8 cellular contexts compared by ENCODE assay signal in the genomic region with DNA sequence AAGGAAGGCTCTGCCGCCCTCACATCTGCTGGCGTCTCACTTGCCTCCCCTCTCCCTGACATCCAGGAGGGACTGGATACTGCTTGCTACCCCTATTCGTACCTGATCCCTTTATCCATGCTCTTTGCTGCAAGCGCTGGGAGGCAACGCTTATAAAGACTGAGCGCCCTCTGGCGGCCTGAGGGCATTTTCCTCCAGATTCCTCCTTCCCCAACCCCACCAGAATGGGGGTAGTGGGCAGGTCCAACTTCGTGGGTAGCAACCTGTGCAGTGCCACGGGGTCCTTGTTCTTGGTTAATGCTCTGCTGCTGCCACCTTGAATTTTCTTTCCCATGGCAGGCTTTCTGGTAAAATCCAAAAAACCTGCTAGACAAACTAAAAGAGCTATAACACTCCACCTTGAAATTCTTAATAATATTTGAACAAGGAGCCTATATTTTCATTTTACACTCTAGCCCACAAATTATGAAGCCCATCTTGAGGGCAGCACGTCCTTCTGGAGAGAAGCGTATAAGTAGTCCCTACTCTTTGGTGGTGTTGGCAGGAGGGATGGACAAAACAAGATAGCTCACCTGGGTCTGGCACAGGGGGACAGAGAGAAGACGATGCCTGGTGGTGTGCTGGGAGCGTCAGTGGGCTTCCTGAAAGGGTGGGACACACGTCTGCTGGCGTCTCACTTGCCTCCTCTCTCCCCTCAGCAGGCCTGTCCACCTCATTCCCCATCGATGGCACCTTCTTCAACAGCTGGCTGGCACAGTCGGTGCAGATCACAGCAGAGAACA. TPM values are rescaled to one million over a fixed set of nuclear protein-coding genes. Genes with fewer than 3 reads are reported as not detected.
DNase-seq lines count a peak whose midpoint lies in the region; ATAC-seq and TF ChIP-seq lines count a peak whose summit lies in the region.

No MANE protein-coding gene starts in this region.

- peak overlapping the region in 10 of 59 donors; percentile 0 to 65 (median 21) for H3K27ac ChIP-seq in dorsolateral prefrontal cortex

- H3K4me1 Mint-ChIP-seq in HFFc6 (ENCODE audit: low read depth), result peaks cover 18% of the 10 kb centered on the region

- peak overlapping the region; percentile 77 for H3K27ac Mint-ChIP-seq in HFFc6

- intact Hi-C loops in dorsolateral prefrontal cortex (cut with DNase I), result loop anchor here (2.0 to 5.0 kb wide), 5 partner anchors 49 to 276 kb away; a partner anchor contains a TSS

- H3K27me3 ChIP-seq in dorsolateral prefrontal cortex, result no peaks in the 10 kb centered on the region

- TF ChIP-seq CTCF in HFFc6 (IDR thresholded peaks at IDR 0.05) (peak; percentile 93), dorsolateral prefrontal cortex (IDR thresholded peaks at IDR 0.05 in 54 of 56, conservative IDR thresholded peaks at IDR 0.05 in 2 of 56; ENCODE audit: low read depth in 1 of 56, partially characterized antibody in 56 of 56) (peak; percentile 60 to 92 (median 83))

- peaks cover 24% of the 10 kb centered on the region for H3K36me3 Mint-ChIP-seq in HFFc6 (ENCODE audit: low read depth)

- no peak overlapping the region for H3K4me3 Mint-ChIP-seq in HFFc6

- DNase-seq in CD1c-positive myeloid dendritic cell (ENCODE audit: extremely low spot score) (peak; percentile 86), HFFc6 (peak; percentile 49), NCI-H748 treated with DMSO at 0.1 percent for 48 hours (lab: John Stamatoyannopoulos, UW) (peak; percentile 55), dorsolateral prefrontal cortex (peak in 9 of 10 donors; percentile 75 to 85 (median 80)), lung microvascular endothelial cell (ENCODE audit: low read depth in 2 of 2) (peak; percentile 83 to 87)
- DNase-seq in activated CD4-positive, alpha-beta T cell treated with anti-CD3 and anti-CD28 coated beads, Interleukin-2, amount 50 U/mL, for 48 hours, result peak; percentile 88 to 89
- peak; percentile 62 for DNase-seq in stimulated activated CD8-positive, alpha-beta memory T cell treated with anti-CD3 and anti-CD28 coated beads, Interleukin-15, amount 100 ng/mL, for 1 hour (ENCODE audit: low read depth)

- H3K9me3 Mint-ChIP-seq in HFFc6, result no peaks in the 10 kb centered on the region

- no peaks in the 10 kb centered on the region; the same call in 1 of the 2 replicates for H3K27me3 Mint-ChIP-seq in HFFc6 (ENCODE audit: insufficient read depth)

- peak overlapping the region in 1 of 59 donors; percentile 7 for H3K4me3 ChIP-seq in dorsolateral prefrontal cortex

- ATAC-seq in HG02759 (IDR thresholded peaks at IDR 0.05; ENCODE audit: unreplicated experiment), result no peak

RNA-seq across cellular contexts. Expression of a gene that starts 52.5 kb away (rescaled TPM):
- 10 to 100 TPM; 32.8 to 41.0 (median 39.6) TPM for total RNA-seq in HFFc6 (2021; fragmentation: NEBNext Ultra II Directional; extraction: Animal tissue kit (Norgen Biotek cat#: 25700))
- total RNA-seq in dorsolateral prefrontal cortex (100 to 1,000 TPM in 59 of 120 experiments, 10 to 100 TPM in 61; 64.6 to 141 (median 99.8) TPM), lung microvascular endothelial cell (11.8 and 17.5 TPM in 2 replicates)

RNA-seq across cellular contexts. Expression of a gene that starts 54.6 kb away (rescaled TPM):
- 100 to 1,000 TPM in 4 of 6 experiments, 10 to 100 TPM in 2; 94.0 to 108 (median 103) TPM for total RNA-seq in HFFc6 (2021; fragmentation: NEBNext Ultra II Directional; extraction: Animal tissue kit (Norgen Biotek cat#: 25700))
- total RNA-seq in dorsolateral prefrontal cortex (100 to 1,000 TPM in 2 of 120 experiments, 10 to 100 TPM in 118; 52.6 to 109 (median 74.4) TPM), lung microvascular endothelial cell (16.3 and 25.8 TPM in 2 replicates)
